In genomic region chr9:112531666-112532282, GRCh38 we compare ENCODE assay signal across 22 cellular contexts. TPM values are rescaled to one million over a fixed set of nuclear protein-coding genes. Genes with fewer than 3 reads are reported as not detected.
DNase-seq lines count a peak whose midpoint lies in the region; ATAC-seq, FAIRE-seq and TF ChIP-seq lines count a peak whose summit lies in the region.
"Had no signal": no experiment of that assay in that cellular context is flagged by ENCODE, and none has a peak within 500 bp of the region (broad histone marks: within the 10 kb centered on the region; RNA-seq: fewer than 3 reads in every experiment).

No MANE protein-coding gene starts in this region.

- H3K27ac Mint-ChIP-seq in GM23338 (no peak overlapping the region), glutamatergic neuron (ENCODE audit: unreplicated experiment) (peak overlapping the region; percentile 9), nephron (peak overlapping the region; percentile 6 to 69 (median 48)), nephron progenitor cell (no peak overlapping the region)
- H3K27ac Mint-ChIP-seq: activated CD8-positive, alpha-beta T cell treated with anti-CD3 and anti-CD28 coated beads, Interleukin-2, amount 10 ng/mL, durations not matched to agents 7 days and 5 days; activated T-cell treated with anti-CD3 and anti-CD28 coated beads, Interleukin-2, amount 50 U/mL, for 24 hours; CD4-positive, CD25-positive, alpha-beta regulatory T cell had no signal

- H3K4me3 Mint-ChIP-seq in GM23338 (no peak overlapping the region), glutamatergic neuron (ENCODE audit: unreplicated experiment) (no peak overlapping the region), nephron (no peak overlapping the region), nephron progenitor cell (no peak overlapping the region)
- H3K4me3 Mint-ChIP-seq: activated CD8-positive, alpha-beta T cell treated with anti-CD3 and anti-CD28 coated beads, Interleukin-2, amount 10 ng/mL, durations not matched to agents 7 days and 5 days; activated T-cell treated with anti-CD3 and anti-CD28 coated beads, Interleukin-2, amount 50 U/mL, for 24 hours; CD4-positive, CD25-positive, alpha-beta regulatory T cell had no signal

- H3F3A ChIP-seq in GM23338 (replicated peaks; ENCODE audit: low read depth): no peaks in the 10 kb centered on the region

- H2AFZ ChIP-seq in GM23338: no peak overlapping the region

- no peaks in the 10 kb centered on the region for H3K9me3 ChIP-seq in SK-N-MC (ENCODE audit: low read depth, low read length)
- H3K9me3 ChIP-seq: gastroesophageal sphincter, tibial artery had no signal

- no peak for DNase-seq in GM23338 (ENCODE audit: low spot score)
- DNase-seq in SK-N-MC (ENCODE audit: low read depth, low spot score): no peak
- DNase-seq in glutamatergic neuron: no peak
- no peak for DNase-seq in NCI-H345 treated with DMSO at 0.1 percent for 48 hours (lab: John Stamatoyannopoulos, UW; ENCODE audit: unreplicated experiment)
- no peak for DNase-seq in effector CD8-positive, alpha-beta T cell (lab: John Stamatoyannopoulos, UW)
- no peak for DNase-seq in nephron progenitor cell
- no peak for DNase-seq in GM19239 (ENCODE audit: insufficient read length, low spot score)
- DNase-seq: activated CD8-positive, alpha-beta T cell treated with anti-CD3 and anti-CD28 coated beads, Interleukin-2, amount 10 ng/mL, durations not matched to agents 7 days and 5 days; activated naive CD4-positive, alpha-beta T cell; activated T-cell treated with anti-CD3 and anti-CD28 coated beads, Interleukin-2, amount 50 U/mL, for 24 hours; amniotic stem cell; CD4-positive, CD25-positive, alpha-beta regulatory T cell; KBM-7; left colon; NCI-H1930; NCI-H2227 treated with DMSO at 0.1 percent for 48 hours; stimulated activated CD4-positive, alpha-beta T cell treated with anti-CD3 and anti-CD28 coated beads, Interleukin-2, amount 100 ng/mL, for 48 hours; stimulated activated naive CD8-positive, alpha-beta T cell treated with anti-CD3 and anti-CD28 coated beads, Interleukin-15, Interleukin-2, amounts not matched to agents 100 U/mL and 50 U/mL, for 24 hours; T-helper 9 cell had no signal

- H3K4me1 Mint-ChIP-seq in GM23338 (peaks cover 19% of the 10 kb centered on the region), glutamatergic neuron (ENCODE audit: low read depth, unreplicated experiment) (peaks cover 13% of the 10 kb centered on the region), nephron (peaks cover 31% of the 10 kb centered on the region), nephron progenitor cell (peaks cover 12% of the 10 kb centered on the region)

- H3K27me3 Mint-ChIP-seq in GM23338 (ENCODE audit: insufficient read depth, low read depth, poor library complexity) (peaks cover 2% of the 10 kb centered on the region), glutamatergic neuron (ENCODE audit: unreplicated experiment) (no peaks in the 10 kb centered on the region), nephron (ENCODE audit: low read depth) (no peaks in the 10 kb centered on the region), nephron progenitor cell (ENCODE audit: low read depth, poor library complexity) (peaks cover 2% of the 10 kb centered on the region)
- H3K27me3 Mint-ChIP-seq: activated T-cell treated with anti-CD3 and anti-CD28 coated beads, Interleukin-2, amount 50 U/mL, for 24 hours; CD4-positive, CD25-positive, alpha-beta regulatory T cell had no signal

- H3K4me1 ChIP-seq in GM23338 (ENCODE audit: insufficient read depth): peaks cover 6% of the 10 kb centered on the region; the same call in 1 of the 2 replicates
- H3K4me1 ChIP-seq: gastroesophageal sphincter had no signal

- H4K20me1 ChIP-seq in GM23338 (replicated peaks; ENCODE audit: insufficient read depth): peaks cover 31% of the 10 kb centered on the region

- H3K9me3 Mint-ChIP-seq in GM23338: no peaks in the 10 kb centered on the region
- no peaks in the 10 kb centered on the region for H3K9me3 Mint-ChIP-seq in glutamatergic neuron (ENCODE audit: unreplicated experiment)
- H3K9me3 Mint-ChIP-seq in nephron: no peaks in the 10 kb centered on the region
- H3K9me3 Mint-ChIP-seq in nephron progenitor cell: peaks cover 3% of the 10 kb centered on the region
- H3K9me3 Mint-ChIP-seq: activated T-cell treated with anti-CD3 and anti-CD28 coated beads, Interleukin-2, amount 50 U/mL, for 24 hours had no signal

- no peaks in the 10 kb centered on the region for H3K9me2 ChIP-seq in GM23338 (ENCODE audit: insufficient read depth)

- H3K79me2 ChIP-seq in GM23338 (replicated peaks; ENCODE audit: insufficient read depth): peaks cover 100% of the 10 kb centered on the region

- H3K4me2 ChIP-seq in GM23338: 0 out of 2 replicates have a peak overlapping the region, but pooled peaks have one; percentile 5

- H3K36me3 ChIP-seq in GM23338 (ENCODE audit: insufficient read depth): no peaks in the 10 kb centered on the region
- no peaks in the 10 kb centered on the region for H3K36me3 ChIP-seq in SK-N-MC (ENCODE audit: insufficient read depth, low read length)
- H3K36me3 ChIP-seq: gastroesophageal sphincter, tibial artery had no signal

- H3K27me3 ChIP-seq in GM23338 (ENCODE audit: insufficient read depth): no peaks in the 10 kb centered on the region
- H3K27me3 ChIP-seq: gastroesophageal sphincter, tibial artery had no signal

- FAIRE-seq in GM19239 (lab: Jason Lieb, UNC): no peak

- H3K27ac ChIP-seq in GM23338 (ENCODE audit: low read depth) (no peak overlapping the region), SK-N-MC (peak overlapping the region; percentile 79)
- H3K27ac ChIP-seq: gastroesophageal sphincter, tibial artery had no signal

- H3K36me3 Mint-ChIP-seq in GM23338 (ENCODE audit: low read depth): no peaks in the 10 kb centered on the region
- H3K36me3 Mint-ChIP-seq in glutamatergic neuron (ENCODE audit: unreplicated experiment): no peaks in the 10 kb centered on the region
- peaks cover 16% of the 10 kb centered on the region for H3K36me3 Mint-ChIP-seq in nephron (ENCODE audit: low read depth)
- H3K36me3 Mint-ChIP-seq in nephron progenitor cell (ENCODE audit: low read depth): peaks cover 50% of the 10 kb centered on the region

- peak; percentile 39; the same call in 2 of the 3 replicates for ATAC-seq in GM23338
- ATAC-seq: activated CD8-positive, alpha-beta T cell treated with anti-CD3 and anti-CD28 coated beads, Interleukin-2, amount 10 ng/mL, durations not matched to agents 7 days and 5 days; left colon; stimulated activated naive CD8-positive, alpha-beta T cell treated with anti-CD3 and anti-CD28 coated beads, Interleukin-15, Interleukin-2, amounts not matched to agents 100 U/mL and 50 U/mL, for 24 hours had no signal

- no peak overlapping the region for H3K9ac ChIP-seq in SK-N-MC (ENCODE audit: insufficient read length)

- TF ChIP-seq CTCF in GM23338 (conservative IDR thresholded peaks at IDR 0.05; ENCODE audit: low read depth in 2 of 2) (no peak), glutamatergic neuron (IDR thresholded peaks at IDR 0.05; ENCODE audit: partially characterized antibody, unreplicated experiment) (no peak), nephron (IDR thresholded peaks at IDR 0.05; ENCODE audit: unreplicated experiment in 3 of 3) (no peak), nephron progenitor cell (IDR thresholded peaks at IDR 0.05) (no peak)

- no peak overlapping the region for H3K4me3 ChIP-seq in GM23338
- 0 out of 2 replicates have a peak overlapping the region, but pooled peaks have one; percentile 15 for H3K4me3 ChIP-seq in SK-N-MC
- H3K4me3 ChIP-seq: gastroesophageal sphincter, tibial artery had no signal

RNA-seq across cellular contexts. Expression of gene KIAA1958, which starts 45.1 kb away (rescaled TPM):
- 37.9 and 41.7 TPM in 2 replicates for total RNA-seq in GM23338 (2014; rRNA removed; shearing (Covaris generic))
- polyA plus RNA-seq in GM23338 (2016; fragmentation: Nextera tagmentation; extraction: Ambion mirVana): 7.6 and 9.4 TPM in 2 replicates
- total RNA-seq in glutamatergic neuron (ENCODE audit: unreplicated experiment): 48.6 TPM

Comparison
In these comparisons a context has a peak if more than half of its experiments do, and no peak if none do; other contexts are left out.
1. H3K27ac Mint-ChIP-seq: peak in glutamatergic neuron (single experiment) and nephron (3 of 3); none in GM23338 (single experiment) and nephron progenitor cell (single experiment).